Comparison of ENCODE assay signal across 1 cellular context in the genomic region with DNA sequence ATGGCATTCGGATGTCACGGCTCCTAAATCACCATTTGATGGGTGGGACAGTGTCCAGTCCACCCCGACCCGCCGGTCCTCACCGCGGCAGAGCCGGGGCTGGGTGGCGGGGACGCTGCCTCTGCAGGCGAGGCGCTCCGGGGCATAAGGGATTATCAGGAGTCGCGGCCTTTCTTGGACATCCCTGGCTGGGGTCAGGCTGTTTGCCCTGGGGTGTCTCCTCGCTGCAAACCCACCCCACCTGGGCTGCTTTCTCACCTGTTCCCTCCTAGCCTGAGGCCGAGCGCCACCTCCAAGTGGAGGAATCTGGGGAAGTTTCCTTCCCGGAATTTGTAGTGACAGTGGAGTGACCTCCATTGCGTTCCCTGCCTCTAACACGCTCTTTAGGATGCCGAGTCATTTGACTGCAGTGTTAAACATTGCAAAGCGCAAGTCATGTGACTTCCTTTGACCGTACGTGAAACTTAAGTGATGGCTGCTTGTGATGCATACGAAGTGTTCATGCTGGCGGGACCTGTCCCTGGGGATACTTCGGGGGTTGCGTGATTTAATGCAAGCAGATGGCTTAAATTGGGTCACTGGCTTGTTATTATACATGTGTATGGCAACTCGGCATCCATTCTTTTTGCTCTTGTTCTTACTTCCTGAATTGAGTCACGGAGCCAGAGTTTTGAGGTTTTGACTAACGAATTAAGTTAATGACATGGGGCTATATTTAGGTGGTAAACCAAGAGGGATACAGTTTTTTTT.
TF ChIP-seq lines count a peak whose summit lies in the region.

No MANE protein-coding gene starts in this region.

TF ChIP-seq in K562, 482 proteins besides CTCF, POLR2A, EP300 and RAD21 (continued from another document and continues in another):
- TF ChIP-seq, protein P1, sequence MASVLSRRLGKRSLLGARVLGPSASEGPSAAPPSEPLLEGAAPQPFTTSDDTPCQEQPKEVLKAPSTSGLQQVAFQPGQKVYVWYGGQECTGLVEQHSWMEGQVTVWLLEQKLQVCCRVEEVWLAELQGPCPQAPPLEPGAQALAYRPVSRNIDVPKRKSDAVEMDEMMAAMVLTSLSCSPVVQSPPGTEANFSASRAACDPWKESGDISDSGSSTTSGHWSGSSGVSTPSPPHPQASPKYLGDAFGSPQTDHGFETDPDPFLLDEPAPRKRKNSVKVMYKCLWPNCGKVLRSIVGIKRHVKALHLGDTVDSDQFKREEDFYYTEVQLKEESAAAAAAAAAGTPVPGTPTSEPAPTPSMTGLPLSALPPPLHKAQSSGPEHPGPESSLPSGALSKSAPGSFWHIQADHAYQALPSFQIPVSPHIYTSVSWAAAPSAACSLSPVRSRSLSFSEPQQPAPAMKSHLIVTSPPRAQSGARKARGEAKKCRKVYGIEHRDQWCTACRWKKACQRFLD (CRISPR knock-in tag; IDR thresholded peaks at IDR 0.05), result peak; percentile 45; the same call in 1 of the 2 replicates
- TF ChIP-seq HNRNPLL (IDR thresholded peaks at IDR 0.05; ENCODE audit: low read depth, low read length, poor library complexity, severe bottlenecking) (no peak), FOXK1 (CRISPR knock-in tag; IDR thresholded peaks at IDR 0.05; ENCODE audit: borderline replicate concordance) (peak; percentile 95; the same call in 1 of the 2 replicates), ZNF778 (CRISPR knock-in tag; IDR thresholded peaks at IDR 0.05) (no peak), RCOR1 (IDR thresholded peaks at IDR 0.05; ENCODE audit: borderline replicate concordance in 1 of 2, low read depth in 2 of 2, low read length in 2 of 2) (peak in 1 of 2 experiments; percentile 48; a peak in 2 of 4 replicates), JUND (IDR thresholded peaks at IDR 0.05; ENCODE audit: borderline replicate concordance, low read depth, low read length) (no peak), JUND (tag; IDR thresholded peaks at IDR 0.05; ENCODE audit: borderline replicate concordance, low read depth, low read length) (peak; percentile 58; the same call in 2 of the 3 replicates), U2AF1 (optimal IDR thresholded peaks at IDR 0.05; ENCODE audit: low read depth, low read length) (no peak), SOX6 (IDR thresholded peaks at IDR 0.05) (0 out of 2 replicates have a peak, but pooled peaks have one; percentile 49), NCOR1 (IDR thresholded peaks at IDR 0.05) (0 out of 2 replicates have a peak, but pooled peaks have one; percentile 6), CBX5 (IDR thresholded peaks at IDR 0.05; ENCODE audit: borderline replicate concordance, low read depth) (no peak), WHSC1 (IDR thresholded peaks at IDR 0.05; ENCODE audit: low read length) (no peak), NFIX (CRISPR knock-in tag; IDR thresholded peaks at IDR 0.05; ENCODE audit: low read depth) (no peak), ZNF263 (CRISPR knock-in tag; IDR thresholded peaks at IDR 0.05; ENCODE audit: borderline replicate concordance) (peak; percentile 33; the same call in 1 of the 2 replicates), NBN (IDR thresholded peaks at IDR 0.05; ENCODE audit: low read depth) (peak; percentile 60; the same call in 1 of the 2 replicates), NCOA2 (IDR thresholded peaks at IDR 0.05; ENCODE audit: partially characterized antibody in 2 of 2) (no peak), KLF16 (IDR thresholded peaks at IDR 0.05) (no peak), ZFPM2 (CRISPR knock-in tag; IDR thresholded peaks at IDR 0.05) (0 out of 2 replicates have a peak, but pooled peaks have one; percentile 49), HDAC1 (IDR thresholded peaks at IDR 0.05) (peak in 1 of 2 experiments; percentile 88; a peak in 2 of 4 replicates), CREB1 (IDR thresholded peaks at IDR 0.05) (peak; percentile 21; the same call in 1 of the 2 replicates), CREB1 (CRISPR knock-in tag; IDR thresholded peaks at IDR 0.05) (peak; percentile 29; the same call in 1 of the 2 replicates), SIRT6 (IDR thresholded peaks at IDR 0.05; ENCODE audit: low read depth, low read length) (no peak), PHF8 (IDR thresholded peaks at IDR 0.05; ENCODE audit: borderline replicate concordance, low read length) (peak; percentile 73; the same call in 1 of the 2 replicates), SRF (CRISPR knock-in tag; IDR thresholded peaks at IDR 0.05) (no peak), FOXM1 (IDR thresholded peaks at IDR 0.05; ENCODE audit: low read depth) (no peak), FOXM1 (CRISPR knock-in tag; IDR thresholded peaks at IDR 0.05; ENCODE audit: low read depth) (no peak), SMARCA5 (IDR thresholded peaks at IDR 0.05) (no peak), TGIF2 (CRISPR knock-in tag; IDR thresholded peaks at IDR 0.05) (no peak), PHB2 (IDR thresholded peaks at IDR 0.05; ENCODE audit: low read depth) (no peak), ZNF589 (CRISPR knock-in tag; IDR thresholded peaks at IDR 0.05; ENCODE audit: low read depth) (peak; percentile 29; the same call in 1 of the 2 replicates), RB1 (IDR thresholded peaks at IDR 0.05; ENCODE audit: low read depth) (no peak), E2F1 (CRISPR knock-in tag; IDR thresholded peaks at IDR 0.05) (no peak; the same call in 1 of the 2 replicates), MTA1 (IDR thresholded peaks at IDR 0.05; ENCODE audit: borderline replicate concordance) (peak; percentile 54; the same call in 1 of the 2 replicates), MTA2 (IDR thresholded peaks at IDR 0.05; ENCODE audit: low read depth) (no peak), KAT7 (CRISPR knock-in tag; IDR thresholded peaks at IDR 0.05; ENCODE audit: borderline replicate concordance) (no peak), LARP7 (IDR thresholded peaks at IDR 0.05) (no peak), TAF1 (IDR thresholded peaks at IDR 0.05; ENCODE audit: control insufficient read depth, extremely low read depth, insufficient read depth, low read length, severe bottlenecking) (peak; percentile 84), HLTF (IDR thresholded peaks at IDR 0.05) (no peak), ASH1L (IDR thresholded peaks at IDR 0.05; ENCODE audit: borderline replicate concordance, low read depth, partially characterized antibody) (no peak), PTTG1 (tag; IDR thresholded peaks at IDR 0.05; ENCODE audit: low read depth) (no peak), NR2F6 (CRISPR knock-in tag; IDR thresholded peaks at IDR 0.05) (no peak), ZNF408 (CRISPR knock-in tag; IDR thresholded peaks at IDR 0.05; ENCODE audit: low read depth) (no peak), GATAD2B (IDR thresholded peaks at IDR 0.05; ENCODE audit: borderline replicate concordance) (no peak), ZBTB49 (CRISPR knock-in tag; IDR thresholded peaks at IDR 0.05; ENCODE audit: borderline replicate concordance) (no peak; the same call in 1 of the 2 replicates), ZNF316 (IDR thresholded peaks at IDR 0.05) (peak; percentile 89), LCOR (CRISPR knock-in tag; IDR thresholded peaks at IDR 0.05) (no peak; the same call in 1 of the 2 replicates), PRMT5 (CRISPR knock-in tag; IDR thresholded peaks at IDR 0.05) (no peak), ZNF696 (CRISPR knock-in tag; conservative IDR thresholded peaks at IDR 0.05) (no peak), ARID2 (IDR thresholded peaks at IDR 0.05) (no peak), CXXC5 (CRISPR knock-in tag; IDR thresholded peaks at IDR 0.05) (peak; percentile 78), TFAM (CRISPR knock-in tag; conservative IDR thresholded peaks at IDR 0.05) (no peak), ARID3A (IDR thresholded peaks at IDR 0.05; ENCODE audit: borderline replicate concordance, low read depth, low read length) (no peak), ZNF3 (CRISPR knock-in tag; IDR thresholded peaks at IDR 0.05) (no peak), BMI1 (IDR thresholded peaks at IDR 0.05; ENCODE audit: low read length) (no peak), BRF1 (IDR thresholded peaks at IDR 0.05; ENCODE audit: borderline replicate concordance, extremely low read depth, insufficient read length) (no peak), ILK (tag; IDR thresholded peaks at IDR 0.05; ENCODE audit: borderline replicate concordance, low read depth) (no peak), MAZ (CRISPR knock-in tag; conservative IDR thresholded peaks at IDR 0.05 in 1 of 2, IDR thresholded peaks at IDR 0.05 in 1 of 2) (no peak; a peak in 1 of 4 replicates), HDAC6 (IDR thresholded peaks at IDR 0.05; ENCODE audit: low read depth, low read length) (no peak)
- TF ChIP-seq, protein P2, sequence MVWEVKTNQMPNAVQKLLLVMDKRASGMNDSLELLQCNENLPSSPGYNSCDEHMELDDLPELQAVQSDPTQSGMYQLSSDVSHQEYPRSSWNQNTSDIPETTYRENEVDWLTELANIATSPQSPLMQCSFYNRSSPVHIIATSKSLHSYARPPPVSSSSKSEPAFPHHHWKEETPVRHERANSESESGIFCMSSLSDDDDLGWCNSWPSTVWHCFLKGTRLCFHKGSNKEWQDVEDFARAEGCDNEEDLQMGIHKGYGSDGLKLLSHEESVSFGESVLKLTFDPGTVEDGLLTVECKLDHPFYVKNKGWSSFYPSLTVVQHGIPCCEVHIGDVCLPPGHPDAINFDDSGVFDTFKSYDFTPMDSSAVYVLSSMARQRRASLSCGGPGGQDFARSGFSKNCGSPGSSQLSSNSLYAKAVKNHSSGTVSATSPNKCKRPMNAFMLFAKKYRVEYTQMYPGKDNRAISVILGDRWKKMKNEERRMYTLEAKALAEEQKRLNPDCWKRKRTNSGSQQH (CRISPR knock-in tag; IDR thresholded peaks at IDR 0.05), result no peak; the same call in 1 of the 2 replicates
- TF ChIP-seq, protein P3, sequence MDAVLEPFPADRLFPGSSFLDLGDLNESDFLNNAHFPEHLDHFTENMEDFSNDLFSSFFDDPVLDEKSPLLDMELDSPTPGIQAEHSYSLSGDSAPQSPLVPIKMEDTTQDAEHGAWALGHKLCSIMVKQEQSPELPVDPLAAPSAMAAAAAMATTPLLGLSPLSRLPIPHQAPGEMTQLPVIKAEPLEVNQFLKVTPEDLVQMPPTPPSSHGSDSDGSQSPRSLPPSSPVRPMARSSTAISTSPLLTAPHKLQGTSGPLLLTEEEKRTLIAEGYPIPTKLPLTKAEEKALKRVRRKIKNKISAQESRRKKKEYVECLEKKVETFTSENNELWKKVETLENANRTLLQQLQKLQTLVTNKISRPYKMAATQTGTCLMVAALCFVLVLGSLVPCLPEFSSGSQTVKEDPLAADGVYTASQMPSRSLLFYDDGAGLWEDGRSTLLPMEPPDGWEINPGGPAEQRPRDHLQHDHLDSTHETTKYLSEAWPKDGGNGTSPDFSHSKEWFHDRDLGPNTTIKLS (IDR thresholded peaks at IDR 0.05; ENCODE audit: borderline replicate concordance, low read depth), result no peak; the same call in 1 of the 2 replicates
- TF ChIP-seq, protein P4, sequence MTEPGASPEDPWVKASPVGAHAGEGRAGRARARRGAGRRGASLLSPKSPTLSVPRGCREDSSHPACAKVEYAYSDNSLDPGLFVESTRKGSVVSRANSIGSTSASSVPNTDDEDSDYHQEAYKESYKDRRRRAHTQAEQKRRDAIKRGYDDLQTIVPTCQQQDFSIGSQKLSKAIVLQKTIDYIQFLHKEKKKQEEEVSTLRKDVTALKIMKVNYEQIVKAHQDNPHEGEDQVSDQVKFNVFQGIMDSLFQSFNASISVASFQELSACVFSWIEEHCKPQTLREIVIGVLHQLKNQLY (CRISPR knock-in tag; conservative IDR thresholded peaks at IDR 0.05), result no peak
- TF ChIP-seq, protein P5, sequence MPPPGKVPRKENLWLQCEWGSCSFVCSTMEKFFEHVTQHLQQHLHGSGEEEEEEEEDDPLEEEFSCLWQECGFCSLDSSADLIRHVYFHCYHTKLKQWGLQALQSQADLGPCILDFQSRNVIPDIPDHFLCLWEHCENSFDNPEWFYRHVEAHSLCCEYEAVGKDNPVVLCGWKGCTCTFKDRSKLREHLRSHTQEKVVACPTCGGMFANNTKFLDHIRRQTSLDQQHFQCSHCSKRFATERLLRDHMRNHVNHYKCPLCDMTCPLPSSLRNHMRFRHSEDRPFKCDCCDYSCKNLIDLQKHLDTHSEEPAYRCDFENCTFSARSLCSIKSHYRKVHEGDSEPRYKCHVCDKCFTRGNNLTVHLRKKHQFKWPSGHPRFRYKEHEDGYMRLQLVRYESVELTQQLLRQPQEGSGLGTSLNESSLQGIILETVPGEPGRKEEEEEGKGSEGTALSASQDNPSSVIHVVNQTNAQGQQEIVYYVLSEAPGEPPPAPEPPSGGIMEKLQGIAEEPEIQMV (tag; conservative IDR thresholded peaks at IDR 0.05; ENCODE audit: low read depth), result no peak
